ENCODE assay signal across 7 cellular contexts in the genomic region with DNA sequence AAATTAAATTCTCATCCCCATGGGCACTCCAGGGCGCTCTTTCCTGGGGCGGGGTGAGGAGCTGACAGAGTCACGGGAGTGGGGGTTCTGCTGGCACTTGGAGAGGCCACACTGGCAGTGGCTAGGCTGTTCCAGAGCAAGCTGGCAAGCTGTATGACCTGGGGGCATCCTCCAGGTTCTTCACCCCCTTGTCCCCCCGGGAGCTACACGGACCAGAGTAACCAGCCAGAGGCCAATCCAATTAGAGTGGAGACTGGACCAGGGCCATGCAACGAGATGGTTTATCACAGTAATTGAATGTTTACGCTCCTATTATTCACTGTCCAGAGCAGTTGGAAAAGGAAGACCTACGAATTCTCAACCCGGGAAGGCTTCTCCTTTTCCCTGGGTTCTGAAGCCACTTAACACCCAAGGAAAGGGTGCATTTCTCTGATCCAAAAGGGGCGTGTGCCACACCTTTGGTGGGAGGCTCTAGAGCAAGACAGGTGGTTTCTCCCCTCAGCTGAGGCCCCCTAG. TPM values are rescaled to one million over a fixed set of nuclear protein-coding genes. Genes with fewer than 3 reads are reported as not detected.
DNase-seq lines count a peak whose midpoint lies in the region; ATAC-seq and TF ChIP-seq lines count a peak whose summit lies in the region.

No MANE protein-coding gene starts in this region.

- H3K36me3 Mint-ChIP-seq in activated CD8-positive, alpha-beta T cell treated with anti-CD3 and anti-CD28 coated beads for 36 hours (ENCODE audit: low read depth), result peaks cover 45% of the 10 kb centered on the region

- peak overlapping the region; percentile 97 for H3K27ac Mint-ChIP-seq in activated CD8-positive, alpha-beta T cell treated with anti-CD3 and anti-CD28 coated beads for 36 hours
- H3K27ac Mint-ChIP-seq in stimulated activated naive CD8-positive, alpha-beta T cell treated with anti-CD3 and anti-CD28 coated beads, Interleukin-15, amount 100 ng/mL, for 72 hours, result peak overlapping the region; percentile 96 to 97

- H3K4me3 ChIP-seq in HL-60 (replicated peaks; ENCODE audit: insufficient read depth, low read length) (peak overlapping the region; percentile 61), iPS-18a (ENCODE audit: low read length) (peak overlapping the region; percentile 60)

- peaks cover 74% of the 10 kb centered on the region for H3K4me1 Mint-ChIP-seq in activated CD8-positive, alpha-beta T cell treated with anti-CD3 and anti-CD28 coated beads for 36 hours (ENCODE audit: low read depth)
- peaks cover 88% of the 10 kb centered on the region for H3K4me1 Mint-ChIP-seq in stimulated activated naive CD8-positive, alpha-beta T cell treated with anti-CD3 and anti-CD28 coated beads, Interleukin-15, amount 100 ng/mL, for 72 hours

- H3K9ac ChIP-seq in iPS-18a (ENCODE audit: low read length), result no peak overlapping the region

- H3K27me3 Mint-ChIP-seq in activated CD8-positive, alpha-beta T cell treated with anti-CD3 and anti-CD28 coated beads for 36 hours, result no peaks in the 10 kb centered on the region
- H3K27me3 Mint-ChIP-seq in stimulated activated naive CD8-positive, alpha-beta T cell treated with anti-CD3 and anti-CD28 coated beads, Interleukin-15, amount 100 ng/mL, for 72 hours, result no peaks in the 10 kb centered on the region

- H3K4me3 Mint-ChIP-seq in activated CD8-positive, alpha-beta T cell treated with anti-CD3 and anti-CD28 coated beads for 36 hours, result peak overlapping the region; percentile 89
- peak overlapping the region; percentile 93 to 96 for H3K4me3 Mint-ChIP-seq in stimulated activated naive CD8-positive, alpha-beta T cell treated with anti-CD3 and anti-CD28 coated beads, Interleukin-15, amount 100 ng/mL, for 72 hours

- H3K27me3 ChIP-seq in HL-60 (ENCODE audit: insufficient read depth, poor library complexity, severe bottlenecking), result no peaks in the 10 kb centered on the region
- H3K27me3 ChIP-seq in iPS-18a (ENCODE audit: control insufficient read depth, insufficient read depth, low read length), result peaks cover 31% of the 10 kb centered on the region

- H3K27ac ChIP-seq in HL-60 (replicated peaks), result peak overlapping the region; percentile 95
- H3K27ac ChIP-seq in iPS-18a (ENCODE audit: low read length), result no peak overlapping the region

- intact Hi-C loops in activated CD8-positive, alpha-beta T cell treated with anti-CD3 and anti-CD28 coated beads for 36 hours (cut with micrococcal nuclease), result loop anchor here (2.0 kb wide), 1 partner anchor 15 kb away; no protein-coding TSS in a partner anchor

- ATAC-seq in activated CD8-positive, alpha-beta T cell treated with anti-CD3 and anti-CD28 coated beads for 36 hours, result no peak
- ATAC-seq in stimulated activated naive CD8-positive, alpha-beta T cell treated with anti-CD3 and anti-CD28 coated beads, Interleukin-15, amount 100 ng/mL, for 72 hours, result no peak
- ATAC-seq in HG03442 (IDR thresholded peaks at IDR 0.05; ENCODE audit: unreplicated experiment) (no peak), GM18511 (IDR thresholded peaks at IDR 0.05; ENCODE audit: unreplicated experiment) (no peak), GM21825 (IDR thresholded peaks at IDR 0.05; ENCODE audit: unreplicated experiment) (no peak)

- H3K9me3 Mint-ChIP-seq in activated CD8-positive, alpha-beta T cell treated with anti-CD3 and anti-CD28 coated beads for 36 hours, result no peaks in the 10 kb centered on the region
- no peaks in the 10 kb centered on the region for H3K9me3 Mint-ChIP-seq in stimulated activated naive CD8-positive, alpha-beta T cell treated with anti-CD3 and anti-CD28 coated beads, Interleukin-15, amount 100 ng/mL, for 72 hours

- CTCF ChIA-PET in activated CD8-positive, alpha-beta T cell treated with anti-CD3 and anti-CD28 coated beads for 36 hours (lab: Charles Lee), result interaction anchor here (0.6 to 13.2 kb wide), 14 partner anchors 8 to 187 kb away, joined by 3 to 143 read pairs (median 4); no protein-coding TSS in a partner anchor

- H3K36me3 ChIP-seq in iPS-18a (ENCODE audit: control insufficient read depth, low read depth, low read length), result no peaks in the 10 kb centered on the region

- TF ChIP-seq CTCF in HL-60 (IDR thresholded peaks at IDR 0.05; ENCODE audit: insufficient read depth, low read length), result no peak
- no peak for TF ChIP-seq CTCF in activated CD8-positive, alpha-beta T cell treated with anti-CD3 and anti-CD28 coated beads for 36 hours (IDR thresholded peaks at IDR 0.05)

- H3K4me1 ChIP-seq in iPS-18a (ENCODE audit: control insufficient read depth, low read depth, low read length), result peaks cover 28% of the 10 kb centered on the region

- no peaks in the 10 kb centered on the region for H3K9me3 ChIP-seq in iPS-18a (ENCODE audit: control insufficient read depth, low read depth, low read length)

- no peak for DNase-seq in HL-60 (ENCODE audit: low read depth in 1 of 2, low spot score in 1 of 2)
- DNase-seq in activated CD8-positive, alpha-beta T cell treated with anti-CD3 and anti-CD28 coated beads for 36 hours, result no peak
- DNase-seq in stimulated activated naive CD8-positive, alpha-beta T cell treated with anti-CD3 and anti-CD28 coated beads, Interleukin-15, amount 100 ng/mL, for 72 hours, result no peak

- POLR2A ChIA-PET in activated CD8-positive, alpha-beta T cell treated with anti-CD3 and anti-CD28 coated beads for 36 hours (lab: Charles Lee), result interaction anchor here (0.7 to 14.8 kb wide), 15 partner anchors 8 to 124 kb away, joined by 3 to 512 read pairs (median 3); a partner anchor contains a TSS

RNA-seq across cellular contexts. Expression of a gene that starts 43.8 kb away (rescaled TPM):
- 10 to 100 TPM; 22.9 to 24.1 TPM for total RNA-seq in activated CD8-positive, alpha-beta T cell treated with anti-CD3 and anti-CD28 coated beads for 36 hours
